ENCODE assay signal across 1 cellular context in the genomic region with DNA sequence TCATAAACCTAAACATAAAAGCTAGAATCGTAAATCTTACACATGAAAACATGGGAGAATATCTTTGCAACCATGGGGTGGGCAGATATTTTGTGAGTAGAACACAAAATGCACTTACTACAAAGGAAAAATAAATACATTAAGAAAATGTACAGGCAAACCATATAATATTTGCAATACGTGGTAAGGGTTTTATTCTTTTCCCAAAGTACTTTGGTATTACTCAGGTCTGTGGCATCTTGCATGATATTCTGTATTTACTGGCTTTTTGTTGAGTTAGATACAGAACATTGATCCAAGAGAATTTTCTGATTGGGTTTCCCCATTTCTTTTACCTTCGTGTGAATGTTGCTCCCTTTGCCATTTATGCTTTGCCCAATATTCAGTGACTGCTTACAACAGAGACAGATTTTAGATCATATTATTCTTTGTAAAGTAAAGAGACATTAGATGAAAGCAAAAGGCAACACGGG.
TF ChIP-seq lines count a peak whose summit lies in the region.

No MANE protein-coding gene starts in this region.

TF ChIP-seq in K562, 482 proteins besides CTCF, POLR2A, EP300 and RAD21 (continued from another document and continues in another):
- TF ChIP-seq, protein P1, sequence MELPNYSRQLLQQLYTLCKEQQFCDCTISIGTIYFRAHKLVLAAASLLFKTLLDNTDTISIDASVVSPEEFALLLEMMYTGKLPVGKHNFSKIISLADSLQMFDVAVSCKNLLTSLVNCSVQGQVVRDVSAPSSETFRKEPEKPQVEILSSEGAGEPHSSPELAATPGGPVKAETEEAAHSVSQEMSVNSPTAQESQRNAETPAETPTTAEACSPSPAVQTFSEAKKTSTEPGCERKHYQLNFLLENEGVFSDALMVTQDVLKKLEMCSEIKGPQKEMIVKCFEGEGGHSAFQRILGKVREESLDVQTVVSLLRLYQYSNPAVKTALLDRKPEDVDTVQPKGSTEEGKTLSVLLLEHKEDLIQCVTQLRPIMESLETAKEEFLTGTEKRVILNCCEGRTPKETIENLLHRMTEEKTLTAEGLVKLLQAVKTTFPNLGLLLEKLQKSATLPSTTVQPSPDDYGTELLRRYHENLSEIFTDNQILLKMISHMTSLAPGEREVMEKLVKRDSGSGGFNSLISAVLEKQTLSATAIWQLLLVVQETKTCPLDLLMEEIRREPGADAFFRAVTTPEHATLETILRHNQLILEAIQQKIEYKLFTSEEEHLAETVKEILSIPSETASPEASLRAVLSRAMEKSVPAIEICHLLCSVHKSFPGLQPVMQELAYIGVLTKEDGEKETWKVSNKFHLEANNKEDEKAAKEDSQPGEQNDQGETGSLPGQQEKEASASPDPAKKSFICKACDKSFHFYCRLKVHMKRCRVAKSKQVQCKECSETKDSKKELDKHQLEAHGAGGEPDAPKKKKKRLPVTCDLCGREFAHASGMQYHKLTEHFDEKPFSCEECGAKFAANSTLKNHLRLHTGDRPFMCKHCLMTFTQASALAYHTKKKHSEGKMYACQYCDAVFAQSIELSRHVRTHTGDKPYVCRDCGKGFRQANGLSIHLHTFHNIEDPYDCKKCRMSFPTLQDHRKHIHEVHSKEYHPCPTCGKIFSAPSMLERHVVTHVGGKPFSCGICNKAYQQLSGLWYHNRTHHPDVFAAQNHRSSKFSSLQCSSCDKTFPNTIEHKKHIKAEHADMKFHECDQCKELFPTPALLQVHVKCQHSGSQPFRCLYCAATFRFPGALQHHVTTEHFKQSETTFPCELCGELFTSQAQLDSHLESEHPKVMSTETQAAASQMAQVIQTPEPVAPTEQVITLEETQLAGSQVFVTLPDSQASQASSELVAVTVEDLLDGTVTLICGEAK (IDR thresholded peaks at IDR 0.05): 0 out of 2 replicates have a peak, but pooled peaks have one; percentile 19
- TF ChIP-seq, protein P1 (CRISPR knock-in tag; IDR thresholded peaks at IDR 0.05): no peak
- TF ChIP-seq NRF1 (conservative IDR thresholded peaks at IDR 0.05 in 1 of 2, IDR thresholded peaks at IDR 0.05 in 1 of 2) (no peak), RCOR1 (IDR thresholded peaks at IDR 0.05; ENCODE audit: borderline replicate concordance in 1 of 2, low read depth in 2 of 2, low read length in 2 of 2) (no peak), KLF6 (CRISPR knock-in tag; IDR thresholded peaks at IDR 0.05; ENCODE audit: borderline replicate concordance) (no peak), BRD4 (IDR thresholded peaks at IDR 0.05) (0 out of 2 replicates have a peak, but pooled peaks have one; percentile 84), SMAD1 (IDR thresholded peaks at IDR 0.05; ENCODE audit: low read depth, low read length, partially characterized antibody) (no peak), WHSC1 (IDR thresholded peaks at IDR 0.05; ENCODE audit: low read length) (no peak), ETV6 (IDR thresholded peaks at IDR 0.05; ENCODE audit: borderline replicate concordance in 1 of 2, low read depth in 2 of 2, low read length in 1 of 2) (no peak), ETV6 (CRISPR knock-in tag; IDR thresholded peaks at IDR 0.05; ENCODE audit: borderline replicate concordance) (no peak), THRAP3 (IDR thresholded peaks at IDR 0.05; ENCODE audit: borderline replicate concordance) (0 out of 2 replicates have a peak, but pooled peaks have one; percentile 79), PML (IDR thresholded peaks at IDR 0.05; ENCODE audit: low read length) (no peak), ZNF707 (CRISPR knock-in tag; conservative IDR thresholded peaks at IDR 0.05) (no peak), TAF1 (IDR thresholded peaks at IDR 0.05; ENCODE audit: control insufficient read depth, extremely low read depth, insufficient read depth, low read length, severe bottlenecking) (no peak), POLR2B (IDR thresholded peaks at IDR 0.05; ENCODE audit: low read depth, partially characterized antibody) (peak; percentile 69), NONO (IDR thresholded peaks at IDR 0.05; ENCODE audit: low read depth in 2 of 2, low read length in 1 of 2) (0 out of 4 replicates have a peak, but pooled peaks of 1 of the 2 experiments have one; percentile 32), ELF4 (CRISPR knock-in tag; IDR thresholded peaks at IDR 0.05) (no peak), E2F3 (CRISPR knock-in tag; IDR thresholded peaks at IDR 0.05) (no peak), FOXP1 (CRISPR knock-in tag; IDR thresholded peaks at IDR 0.05) (no peak), BRCA1 (IDR thresholded peaks at IDR 0.05) (no peak), BRCA1 (CRISPR knock-in tag; IDR thresholded peaks at IDR 0.05) (no peak), ZNF253 (CRISPR knock-in tag; conservative IDR thresholded peaks at IDR 0.05) (no peak), PHF20 (IDR thresholded peaks at IDR 0.05; ENCODE audit: partially characterized antibody) (no peak), ZNF584 (CRISPR knock-in tag; IDR thresholded peaks at IDR 0.05; ENCODE audit: low read depth) (no peak)
- TF ChIP-seq, protein P2, sequence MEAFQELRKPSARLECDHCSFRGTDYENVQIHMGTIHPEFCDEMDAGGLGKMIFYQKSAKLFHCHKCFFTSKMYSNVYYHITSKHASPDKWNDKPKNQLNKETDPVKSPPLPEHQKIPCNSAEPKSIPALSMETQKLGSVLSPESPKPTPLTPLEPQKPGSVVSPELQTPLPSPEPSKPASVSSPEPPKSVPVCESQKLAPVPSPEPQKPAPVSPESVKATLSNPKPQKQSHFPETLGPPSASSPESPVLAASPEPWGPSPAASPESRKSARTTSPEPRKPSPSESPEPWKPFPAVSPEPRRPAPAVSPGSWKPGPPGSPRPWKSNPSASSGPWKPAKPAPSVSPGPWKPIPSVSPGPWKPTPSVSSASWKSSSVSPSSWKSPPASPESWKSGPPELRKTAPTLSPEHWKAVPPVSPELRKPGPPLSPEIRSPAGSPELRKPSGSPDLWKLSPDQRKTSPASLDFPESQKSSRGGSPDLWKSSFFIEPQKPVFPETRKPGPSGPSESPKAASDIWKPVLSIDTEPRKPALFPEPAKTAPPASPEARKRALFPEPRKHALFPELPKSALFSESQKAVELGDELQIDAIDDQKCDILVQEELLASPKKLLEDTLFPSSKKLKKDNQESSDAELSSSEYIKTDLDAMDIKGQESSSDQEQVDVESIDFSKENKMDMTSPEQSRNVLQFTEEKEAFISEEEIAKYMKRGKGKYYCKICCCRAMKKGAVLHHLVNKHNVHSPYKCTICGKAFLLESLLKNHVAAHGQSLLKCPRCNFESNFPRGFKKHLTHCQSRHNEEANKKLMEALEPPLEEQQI (IDR thresholded peaks at IDR 0.05): no peak
- TF ChIP-seq, protein P3, sequence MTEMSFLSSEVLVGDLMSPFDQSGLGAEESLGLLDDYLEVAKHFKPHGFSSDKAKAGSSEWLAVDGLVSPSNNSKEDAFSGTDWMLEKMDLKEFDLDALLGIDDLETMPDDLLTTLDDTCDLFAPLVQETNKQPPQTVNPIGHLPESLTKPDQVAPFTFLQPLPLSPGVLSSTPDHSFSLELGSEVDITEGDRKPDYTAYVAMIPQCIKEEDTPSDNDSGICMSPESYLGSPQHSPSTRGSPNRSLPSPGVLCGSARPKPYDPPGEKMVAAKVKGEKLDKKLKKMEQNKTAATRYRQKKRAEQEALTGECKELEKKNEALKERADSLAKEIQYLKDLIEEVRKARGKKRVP (CRISPR knock-in tag; IDR thresholded peaks at IDR 0.05): no peak
- TF ChIP-seq, protein P4, sequence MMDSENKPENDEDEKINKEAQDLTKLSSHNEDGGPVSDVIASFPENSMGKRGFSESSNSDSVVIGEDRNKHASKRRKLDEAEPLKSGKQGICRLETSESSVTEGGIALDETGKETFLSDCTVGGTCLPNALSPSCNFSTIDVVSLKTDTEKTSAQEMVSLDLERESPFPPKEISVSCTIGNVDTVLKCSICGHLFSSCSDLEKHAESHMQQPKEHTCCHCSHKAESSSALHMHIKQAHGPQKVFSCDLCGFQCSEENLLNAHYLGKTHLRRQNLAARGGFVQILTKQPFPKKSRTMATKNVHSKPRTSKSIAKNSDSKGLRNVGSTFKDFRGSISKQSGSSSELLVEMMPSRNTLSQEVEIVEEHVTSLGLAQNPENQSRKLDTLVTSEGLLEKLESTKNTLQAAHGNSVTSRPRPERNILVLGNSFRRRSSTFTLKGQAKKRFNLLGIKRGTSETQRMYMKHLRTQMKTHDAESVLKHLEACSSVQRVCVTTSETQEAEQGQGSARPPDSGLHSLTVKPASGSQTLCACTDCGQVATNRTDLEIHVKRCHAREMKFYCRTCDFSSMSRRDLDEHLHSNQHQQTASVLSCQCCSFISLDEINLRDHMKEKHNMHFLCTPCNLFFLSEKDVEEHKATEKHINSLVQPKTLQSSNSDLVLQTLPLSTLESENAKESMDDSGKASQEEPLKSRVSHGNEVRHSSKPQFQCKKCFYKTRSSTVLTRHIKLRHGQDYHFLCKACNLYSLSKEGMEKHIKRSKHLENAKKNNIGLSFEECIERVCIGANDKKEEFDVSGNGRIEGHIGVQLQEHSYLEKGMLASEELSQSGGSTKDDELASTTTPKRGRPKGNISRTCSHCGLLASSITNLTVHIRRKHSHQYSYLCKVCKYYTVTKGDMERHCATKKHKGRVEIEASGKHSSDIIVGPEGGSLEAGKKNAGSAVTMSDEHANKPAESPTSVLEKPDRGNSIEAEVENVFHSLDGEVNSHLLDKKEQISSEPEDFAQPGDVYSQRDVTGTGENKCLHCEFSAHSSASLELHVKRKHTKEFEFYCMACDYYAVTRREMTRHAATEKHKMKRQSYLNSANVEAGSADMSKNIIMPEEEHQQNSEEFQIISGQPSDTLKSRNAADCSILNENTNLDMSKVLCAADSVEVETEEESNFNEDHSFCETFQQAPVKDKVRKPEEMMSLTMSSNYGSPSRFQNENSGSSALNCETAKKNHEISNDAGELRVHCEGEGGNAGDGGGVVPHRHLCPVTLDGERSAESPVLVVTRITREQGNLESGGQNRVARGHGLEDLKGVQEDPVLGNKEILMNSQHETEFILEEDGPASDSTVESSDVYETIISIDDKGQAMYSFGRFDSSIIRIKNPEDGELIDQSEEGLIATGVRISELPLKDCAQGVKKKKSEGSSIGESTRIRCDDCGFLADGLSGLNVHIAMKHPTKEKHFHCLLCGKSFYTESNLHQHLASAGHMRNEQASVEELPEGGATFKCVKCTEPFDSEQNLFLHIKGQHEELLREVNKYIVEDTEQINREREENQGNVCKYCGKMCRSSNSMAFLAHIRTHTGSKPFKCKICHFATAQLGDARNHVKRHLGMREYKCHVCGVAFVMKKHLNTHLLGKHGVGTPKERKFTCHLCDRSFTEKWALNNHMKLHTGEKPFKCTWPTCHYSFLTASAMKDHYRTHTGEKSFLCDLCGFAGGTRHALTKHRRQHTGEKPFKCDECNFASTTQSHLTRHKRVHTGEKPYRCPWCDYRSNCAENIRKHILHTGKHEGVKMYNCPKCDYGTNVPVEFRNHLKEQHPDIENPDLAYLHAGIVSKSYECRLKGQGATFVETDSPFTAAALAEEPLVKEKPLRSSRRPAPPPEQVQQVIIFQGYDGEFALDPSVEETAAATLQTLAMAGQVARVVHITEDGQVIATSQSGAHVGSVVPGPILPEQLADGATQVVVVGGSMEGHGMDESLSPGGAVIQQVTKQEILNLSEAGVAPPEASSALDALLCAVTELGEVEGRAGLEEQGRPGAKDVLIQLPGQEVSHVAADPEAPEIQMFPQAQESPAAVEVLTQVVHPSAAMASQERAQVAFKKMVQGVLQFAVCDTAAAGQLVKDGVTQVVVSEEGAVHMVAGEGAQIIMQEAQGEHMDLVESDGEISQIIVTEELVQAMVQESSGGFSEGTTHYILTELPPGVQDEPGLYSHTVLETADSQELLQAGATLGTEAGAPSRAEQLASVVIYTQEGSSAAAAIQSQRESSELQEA (IDR thresholded peaks at IDR 0.05; ENCODE audit: low read depth): no peak
- TF ChIP-seq, protein P5, sequence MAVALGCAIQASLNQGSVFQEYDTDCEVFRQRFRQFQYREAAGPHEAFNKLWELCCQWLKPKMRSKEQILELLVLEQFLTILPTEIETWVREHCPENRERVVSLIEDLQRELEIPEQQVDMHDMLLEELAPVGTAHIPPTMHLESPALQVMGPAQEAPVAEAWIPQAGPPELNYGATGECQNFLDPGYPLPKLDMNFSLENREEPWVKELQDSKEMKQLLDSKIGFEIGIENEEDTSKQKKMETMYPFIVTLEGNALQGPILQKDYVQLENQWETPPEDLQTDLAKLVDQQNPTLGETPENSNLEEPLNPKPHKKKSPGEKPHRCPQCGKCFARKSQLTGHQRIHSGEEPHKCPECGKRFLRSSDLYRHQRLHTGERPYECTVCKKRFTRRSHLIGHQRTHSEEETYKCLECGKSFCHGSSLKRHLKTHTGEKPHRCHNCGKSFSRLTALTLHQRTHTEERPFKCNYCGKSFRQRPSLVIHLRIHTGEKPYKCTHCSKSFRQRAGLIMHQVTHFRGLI (CRISPR knock-in tag; IDR thresholded peaks at IDR 0.05): no peak
- TF ChIP-seq, protein P6, sequence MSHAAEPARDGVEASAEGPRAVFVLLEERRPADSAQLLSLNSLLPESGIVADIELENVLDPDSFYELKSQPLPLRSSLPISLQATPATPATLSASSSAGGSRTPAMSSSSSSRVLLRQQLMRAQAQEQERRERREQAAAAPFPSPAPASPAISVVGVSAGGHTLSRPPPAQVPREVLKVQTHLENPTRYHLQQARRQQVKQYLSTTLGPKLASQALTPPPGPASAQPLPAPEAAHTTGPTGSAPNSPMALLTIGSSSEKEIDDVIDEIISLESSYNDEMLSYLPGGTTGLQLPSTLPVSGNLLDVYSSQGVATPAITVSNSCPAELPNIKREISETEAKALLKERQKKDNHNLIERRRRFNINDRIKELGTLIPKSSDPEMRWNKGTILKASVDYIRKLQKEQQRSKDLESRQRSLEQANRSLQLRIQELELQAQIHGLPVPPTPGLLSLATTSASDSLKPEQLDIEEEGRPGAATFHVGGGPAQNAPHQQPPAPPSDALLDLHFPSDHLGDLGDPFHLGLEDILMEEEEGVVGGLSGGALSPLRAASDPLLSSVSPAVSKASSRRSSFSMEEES (CRISPR knock-in tag; IDR thresholded peaks at IDR 0.05): no peak
